Comparison of ENCODE assay signal across 33 cellular contexts in the genomic region with DNA sequence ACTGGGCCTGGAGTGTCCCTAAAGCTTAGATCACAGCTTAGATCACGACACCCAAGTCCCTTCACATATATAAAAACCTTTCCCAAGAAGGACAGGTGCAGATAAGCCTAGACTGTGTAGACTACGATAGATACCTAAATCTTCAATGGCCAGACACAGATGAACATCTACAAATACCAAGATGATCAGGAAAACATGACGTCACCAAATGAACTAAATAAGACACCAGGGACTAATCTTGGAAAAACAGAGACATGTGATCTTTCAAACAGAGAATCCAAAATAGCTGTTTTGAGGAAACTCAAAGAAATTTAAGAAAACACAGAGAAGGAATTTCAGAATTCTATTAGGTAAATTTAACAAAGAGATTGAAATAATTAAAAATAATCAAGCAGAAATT.
"Had no signal": no experiment of that assay in that cellular context is flagged by ENCODE, and none has a peak within 500 bp of the region (broad histone marks: within the 10 kb centered on the region; RNA-seq: fewer than 3 reads in every experiment).

No MANE protein-coding gene starts in this region.

- DNase-seq: activated effector memory CD4-positive, alpha-beta T cell treated with anti-CD3 and anti-CD28 coated beads, Interleukin-2, amount 50 U/mL, for 16 hours; activated effector memory CD4-positive, alpha-beta T cell treated with Interleukin-2 at 50 U/mL for 16 hours; activated gamma-delta T cell; activated gamma-delta T cell treated with Interleukin-2 at 50 U/mL for 16 hours; activated naive CD4-positive, alpha-beta T cell; activated naive CD4-positive, alpha-beta T cell treated with anti-CD3 and anti-CD28 coated beads for 36 hours; activated naive CD4-positive, alpha-beta T cell treated with anti-CD3 and anti-CD28 coated beads, Interleukin-2, amount 10 ng/mL, durations not matched to agents 7 days and 5 days; activated naive CD4-positive, alpha-beta T cell treated with anti-CD3 and anti-CD28 coated beads, Interleukin-2, amount 50 U/mL, for 16 hours; activated naive CD4-positive, alpha-beta T cell treated with Interleukin-2 at 50 U/mL for 16 hours; activated naive CD8-positive, alpha-beta T cell treated with anti-CD3 and anti-CD28 coated beads for 36 hours; activated naive CD8-positive, alpha-beta T cell treated with anti-CD3 and anti-CD28 coated beads, Interleukin-2, amount 10 ng/mL, durations not matched to agents 7 days and 5 days; activated naive CD8-positive, alpha-beta T cell treated with anti-CD3 and anti-CD28 coated beads, Interleukin-2, amount 50 U/mL, for 24 hours; activated T-cell treated with anti-CD3 and anti-CD28 coated beads, Interleukin-2, amount 50 U/mL, for 1 hour; activated T-cell treated with anti-CD3 and anti-CD28 coated beads, Interleukin-2, amount 50 U/mL, for 24 hours; activated T-cell treated with anti-CD3 and anti-CD28 coated beads, Interleukin-2, amount 50 U/mL, for 4 hours; activated T-cell treated with anti-CD3 and anti-CD28 coated beads, Interleukin-2, amount 50 U/mL, for 48 hours; activated T-cell treated with anti-CD3 and anti-CD28 coated beads, Interleukin-2, amount 50 U/mL, for 72 hours; adrenal gland; amniotic stem cell; amygdala; anterior cingulate cortex; aorta; body of pancreas; brain microvascular endothelial cell; caudate nucleus; central memory CD4-positive, alpha-beta T cell; cerebellar nuclear complex had no signal

- H3K27ac ChIP-seq: adrenal gland, ascending aorta, body of pancreas, brain microvascular endothelial cell, breast epithelium, cardiac muscle cell had no signal

- H3K9me3 ChIP-seq: adrenal gland, ascending aorta, body of pancreas had no signal

- H3K4me3 ChIP-seq: adrenal gland, ascending aorta, body of pancreas, breast epithelium, cardiac muscle cell had no signal

- H3K4me1 ChIP-seq: adrenal gland, ascending aorta, body of pancreas, breast epithelium had no signal

- H3K36me3 ChIP-seq: adrenal gland, ascending aorta, brain microvascular endothelial cell, breast epithelium, cardiac muscle cell had no signal

- ATAC-seq: activated naive CD4-positive, alpha-beta T cell treated with anti-CD3 and anti-CD28 coated beads, Interleukin-2, amount 50 U/mL, for 72 hours; activated naive CD8-positive, alpha-beta T cell treated with anti-CD3 and anti-CD28 coated beads, Interleukin-2, amount 50 U/mL, for 24 hours; activated T-cell treated with anti-CD3 and anti-CD28 coated beads, Interleukin-2, amount 50 U/mL, for 4 hours; activated T-cell treated with anti-CD3 and anti-CD28 coated beads, Interleukin-2, amount 50 U/mL, for 72 hours; activated T-helper 17 cell treated with anti-CD3 and anti-CD28 coated beads, Interleukin-2, amount 50 U/mL, for 72 hours; body of pancreas had no signal

- FAIRE-seq: astrocyte had no signal

- H3K27me3 ChIP-seq: adrenal gland, ascending aorta, body of pancreas, brain microvascular endothelial cell, breast epithelium, cardiac muscle cell had no signal
